19 cellular contexts compared by ENCODE assay signal in genomic region chr10:95035343-95036283, GRCh38. TPM values are rescaled to one million over a fixed set of nuclear protein-coding genes. Genes with fewer than 3 reads are reported as not detected.
"Had no signal": no experiment of that assay in that cellular context is flagged by ENCODE, and none has a peak within 500 bp of the region (broad histone marks: within the 10 kb centered on the region; RNA-seq: fewer than 3 reads in every experiment).

No MANE protein-coding gene starts in this region.

- H3K4me1 ChIP-seq: body of pancreas, testis had no signal

- ATAC-seq: body of pancreas, left ventricle myocardium superior had no signal

- H3K9me3 ChIP-seq: body of pancreas, ovary, testis had no signal

- H3K27me3 ChIP-seq: body of pancreas, ovary, testis had no signal

- H3K4me1 Mint-ChIP-seq: activated naive CD4-positive, alpha-beta T cell treated with anti-CD3 and anti-CD28 coated beads, Interleukin-2, amount 50 U/mL, for 24 hours; mesothelial cell of epicardium had no signal

- H3K4me3 Mint-ChIP-seq: activated naive CD4-positive, alpha-beta T cell treated with anti-CD3 and anti-CD28 coated beads, Interleukin-2, amount 50 U/mL, for 24 hours; mesothelial cell of epicardium; neural crest cell; stimulated activated naive CD8-positive, alpha-beta T cell treated with anti-CD3 and anti-CD28 coated beads, Interleukin-15, Interleukin-2, amounts not matched to agents 100 ng/mL and 50 ng/mL, for 24 hours had no signal

- H3K9me3 Mint-ChIP-seq: mesothelial cell of epicardium; neural crest cell; stimulated activated naive CD8-positive, alpha-beta T cell treated with anti-CD3 and anti-CD28 coated beads, Interleukin-15, Interleukin-2, amounts not matched to agents 100 ng/mL and 50 ng/mL, for 24 hours had no signal

- H3K36me3 ChIP-seq: ovary had no signal

- H3K27ac ChIP-seq: body of pancreas, coronary artery, ovary, testis had no signal

- H3K36me3 Mint-ChIP-seq: activated naive CD4-positive, alpha-beta T cell treated with anti-CD3 and anti-CD28 coated beads, Interleukin-2, amount 50 U/mL, for 24 hours; mesothelial cell of epicardium had no signal

- H3K27ac Mint-ChIP-seq: activated naive CD4-positive, alpha-beta T cell treated with anti-CD3 and anti-CD28 coated beads, Interleukin-2, amount 50 U/mL, for 24 hours; mesothelial cell of epicardium; stimulated activated naive CD8-positive, alpha-beta T cell treated with anti-CD3 and anti-CD28 coated beads, Interleukin-15, Interleukin-2, amounts not matched to agents 100 ng/mL and 50 ng/mL, for 24 hours had no signal

- DNase-seq: activated CD4-positive, alpha-beta T cell treated with anti-CD3 and anti-CD28 coated beads, Interleukin-2, amount 50 U/mL, for 4 hours; activated T-cell treated with anti-CD3 and anti-CD28 coated beads, Interleukin-2, amount 50 U/mL, for 1 hour; body of pancreas; central memory CD4-positive, alpha-beta T cell; effector CD4-positive, alpha-beta T cell; foreskin melanocyte; islet precursor cell; left ventricle myocardium superior; ovary; stimulated activated CD4-positive, alpha-beta T cell treated with anti-CD3 and anti-CD28 coated beads, Interleukin-15, amount 100 ng/mL, for 24 hours; stimulated activated CD4-positive, alpha-beta T cell treated with anti-CD3 and anti-CD28 coated beads, Interleukin-4, amount 100 ng/mL, for 24 hours; testis had no signal

- H3K4me3 ChIP-seq: body of pancreas, coronary artery, ovary, testis had no signal

- H3K27me3 Mint-ChIP-seq: activated naive CD4-positive, alpha-beta T cell treated with anti-CD3 and anti-CD28 coated beads, Interleukin-2, amount 50 U/mL, for 24 hours; stimulated activated naive CD8-positive, alpha-beta T cell treated with anti-CD3 and anti-CD28 coated beads, Interleukin-15, Interleukin-2, amounts not matched to agents 100 ng/mL and 50 ng/mL, for 24 hours had no signal

RNA-seq across cellular contexts. Expression of gene CYP2C8, which starts 33.7 kb away (rescaled TPM):
- total RNA-seq: left ventricle myocardium superior, myocyte, skeletal muscle tissue had no signal
